21 cellular contexts compared by ENCODE assay signal in the genomic region with DNA sequence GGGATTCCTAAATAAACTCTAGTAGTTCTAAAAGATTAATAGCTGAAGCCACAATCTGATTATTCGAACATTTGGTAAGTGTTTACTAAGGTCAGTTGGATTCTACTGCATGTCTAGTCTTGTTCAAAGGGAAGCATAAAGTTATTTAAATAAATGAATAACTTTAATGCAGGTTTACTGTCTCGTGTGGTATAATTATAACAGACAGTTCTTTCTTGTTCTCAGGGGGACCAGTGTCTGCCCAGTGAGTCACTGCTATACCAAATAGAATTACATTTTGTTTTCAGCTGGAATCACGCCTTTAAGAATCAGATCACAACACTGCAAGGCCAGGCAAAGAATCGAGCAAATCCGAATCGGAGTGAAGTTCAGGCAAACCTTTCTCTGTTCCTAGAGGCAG. TPM values are rescaled to one million over a fixed set of nuclear protein-coding genes. Genes with fewer than 3 reads are reported as not detected.
DNase-seq lines count a peak whose midpoint lies in the region; ATAC-seq, FAIRE-seq and TF ChIP-seq lines count a peak whose summit lies in the region.
"Had no signal": no experiment of that assay in that cellular context is flagged by ENCODE, and none has a peak within 500 bp of the region (broad histone marks: within the 10 kb centered on the region; RNA-seq: fewer than 3 reads in every experiment).

No MANE protein-coding gene starts in this region.

- peaks cover 0 to 6% (median 3%) of the 10 kb centered on the region in 4 donors for H3K4me1 Mint-ChIP-seq in naive thymus-derived CD8-positive, alpha-beta T cell

- TF ChIP-seq CTCF in bronchial epithelial cell (IDR thresholded peaks at IDR 0.05; ENCODE audit: insufficient read depth, low read length, severe bottlenecking) (no peak), mucosa of descending colon (IDR thresholded peaks at IDR 0.05) (no peak)

- POLR2A ChIA-PET in naive thymus-derived CD8-positive, alpha-beta T cell (lab: Charles Lee) = no interaction called here

- intact Hi-C loops in mucosa of descending colon (cut with DNase I, micrococcal nuclease) = no loop called here

- H3K4me3 ChIP-seq in bronchial epithelial cell (ENCODE audit: low read depth, low read length) (no peak overlapping the region), mucosa of descending colon (no peak overlapping the region)
- H3K4me3 ChIP-seq: BLaER1 treated with 17β-estradiol and CSF1 and Interleukin-3, amounts not matched to agents 10 nM and 100 nM; HAP-1 had no signal

- no peaks in the 10 kb centered on the region for H3K9me3 Mint-ChIP-seq in naive thymus-derived CD8-positive, alpha-beta T cell
- H3K9me3 Mint-ChIP-seq: CD8-positive, alpha-beta T cell had no signal

- H3K36me3 ChIP-seq in bronchial epithelial cell (ENCODE audit: control insufficient read depth, insufficient read depth, low read length) (peaks cover 1% of the 10 kb centered on the region), mucosa of descending colon (ENCODE audit: low read depth) (no peaks in the 10 kb centered on the region)

- no peak overlapping the region for H3K4me3 Mint-ChIP-seq in naive thymus-derived CD8-positive, alpha-beta T cell
- H3K4me3 Mint-ChIP-seq: CD8-positive, alpha-beta T cell had no signal

- H3K27ac Mint-ChIP-seq in naive thymus-derived CD8-positive, alpha-beta T cell = peak overlapping the region in 2 of 10 donors; percentile 7 to 29
- H3K27ac Mint-ChIP-seq: CD8-positive, alpha-beta T cell had no signal

- peaks cover 16% of the 10 kb centered on the region for H3K4me1 ChIP-seq in mucosa of descending colon (ENCODE audit: low read depth)

- FAIRE-seq in bronchial epithelial cell (lab: Jason Lieb, UNC) = no peak
- FAIRE-seq: A204.1, HepG2 had no signal

- H3K9me3 ChIP-seq in mucosa of descending colon = no peaks in the 10 kb centered on the region
- H3K9me3 ChIP-seq: BLaER1 treated with 17β-estradiol and CSF1 and Interleukin-3, amounts not matched to agents 10 nM and 100 nM; HAP-1 had no signal

- H3K27me3 ChIP-seq in bronchial epithelial cell (ENCODE audit: control insufficient read depth, insufficient read depth, low read length) = no peaks in the 10 kb centered on the region
- H3K27me3 ChIP-seq: BLaER1 treated with 17β-estradiol and CSF1 and Interleukin-3, amounts not matched to agents 10 nM and 100 nM had no signal

- DNase-seq in COLO829 (ENCODE audit: low spot score) = peak; percentile 83
- DNase-seq in NCI-H69 (lab: John Stamatoyannopoulos, UW) = peak; percentile 77
- peak; percentile 70 for DNase-seq in bronchial epithelial cell (ENCODE audit: low read depth)
- no peak for DNase-seq in mucosa of descending colon
- DNase-seq in DMS114 treated with DMSO at 0.1 percent for 48 hours (lab: John Stamatoyannopoulos, UW; ENCODE audit: unreplicated experiment) = no peak
- DNase-seq in naive thymus-derived CD8-positive, alpha-beta T cell = no peak
- no peak for DNase-seq in DMS153 treated with DMSO at 0.1 percent for 48 hours (lab: John Stamatoyannopoulos, UW; ENCODE audit: unreplicated experiment)
- DNase-seq in T-helper 1 cell = no peak
- DNase-seq: CD8-positive, alpha-beta T cell; DMS79 treated with DMSO at 0.1 percent for 48 hours; KG1; NCI-H1417 treated with DMSO at 0.1 percent for 48 hours; NCI-H187 treated with DMSO at 0.1 percent for 48 hours; NCI-H2227 treated with DMSO at 0.1 percent for 48 hours; NCI-H510A treated with DMSO at 0.1 percent for 48 hours; PC-3; RPMI8226 had no signal

- peaks cover 3 to 76% (median 4%) of the 10 kb centered on the region in 3 donors for H3K36me3 Mint-ChIP-seq in naive thymus-derived CD8-positive, alpha-beta T cell

- ATAC-seq in mucosa of descending colon = peak; percentile 54
- no peak for ATAC-seq in naive thymus-derived CD8-positive, alpha-beta T cell
- ATAC-seq: CD8-positive, alpha-beta T cell; HepG2; PC-3 had no signal

- H3K27me3 Mint-ChIP-seq in naive thymus-derived CD8-positive, alpha-beta T cell = no peaks in the 10 kb centered on the region

RNA-seq across cellular contexts. Expression of a gene that starts 45.1 kb away (rescaled TPM):
- 17.9 and 18.3 TPM in 2 replicates for total RNA-seq in bronchial epithelial cell
- 10 to 100 TPM; 62.7 to 69.9 (median 66.4) TPM for total RNA-seq in mucosa of descending colon
- total RNA-seq in naive thymus-derived CD8-positive, alpha-beta T cell = 10 to 100 TPM; 59.5 to 60.0 TPM
- 10 to 100 TPM; 14.8 to 29.2 (median 27.1) TPM for polyA plus RNA-seq in naive thymus-derived CD8-positive, alpha-beta T cell

Comparison
In these comparisons a context has a peak if more than half of its experiments do, and no peak if none do; other contexts are left out.
1. DNase-seq: peak in COLO829 (single experiment), NCI-H69 (single experiment) and bronchial epithelial cell (single experiment); none in mucosa of descending colon (0 of 3), DMS114 treated with DMSO at 0.1 percent for 48 hours (single experiment), naive thymus-derived CD8-positive, alpha-beta T cell (0 of 10), DMS153 treated with DMSO at 0.1 percent for 48 hours (single experiment) and T-helper 1 cell (0 of 5).